ENCODE assay signal across 16 cellular contexts in the genomic region with DNA sequence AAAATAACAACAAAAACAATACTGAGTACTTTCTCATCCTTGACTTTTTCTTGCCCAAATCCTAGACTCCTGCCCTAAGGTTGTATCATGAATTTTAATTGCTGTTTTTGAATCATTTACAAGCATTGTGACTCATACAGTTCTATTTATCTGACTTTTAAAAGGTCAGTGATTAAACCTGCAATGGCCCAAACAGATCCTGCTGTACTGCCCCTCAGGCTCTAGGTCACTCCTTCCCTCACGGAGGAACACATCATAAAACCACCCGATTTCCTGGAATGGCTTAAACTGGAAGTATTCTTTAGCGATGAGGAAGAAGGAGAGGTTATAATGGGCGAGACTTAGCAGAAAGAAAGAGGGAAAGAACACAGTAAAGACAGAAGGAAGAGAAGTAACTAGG. TPM values are rescaled to one million over a fixed set of nuclear protein-coding genes. Genes with fewer than 3 reads are reported as not detected.
DNase-seq lines count a peak whose midpoint lies in the region; ATAC-seq, FAIRE-seq and TF ChIP-seq lines count a peak whose summit lies in the region.
"Had no signal": no experiment of that assay in that cellular context is flagged by ENCODE, and none has a peak within 500 bp of the region (broad histone marks: within the 10 kb centered on the region; RNA-seq: fewer than 3 reads in every experiment).

No MANE protein-coding gene starts in this region.

- TF ChIP-seq CTCF in A549 (IDR thresholded peaks at IDR 0.05) (no peak), breast epithelium (IDR thresholded peaks at IDR 0.05) (no peak), sigmoid colon (IDR thresholded peaks at IDR 0.05) (no peak), CD14-positive monocyte (IDR thresholded peaks at IDR 0.05) (no peak)

- no peaks in the 10 kb centered on the region for H3K9me3 Mint-ChIP-seq in CD14-positive monocyte

- no peaks in the 10 kb centered on the region for H3K9me3 ChIP-seq in A549
- no peaks in the 10 kb centered on the region for H3K9me3 ChIP-seq in breast epithelium
- H3K9me3 ChIP-seq in sigmoid colon: no peaks in the 10 kb centered on the region
- H3K9me3 ChIP-seq: neutrophil, uterus had no signal

- ATAC-seq in A549: peak in 1 of 2 experiments; percentile 62; a peak in 2 of 6 replicates
- no peak for ATAC-seq in HG03039 (IDR thresholded peaks at IDR 0.05; ENCODE audit: unreplicated experiment)

- DNase-seq in A549 (ENCODE audit: low read depth in 1 of 2, low spot score in 1 of 2) (peak in 1 of 2 experiments; percentile 53), HTR-8/SVneo (ENCODE audit: insufficient read length, low spot score) (peak; percentile 44), breast epithelium (ENCODE audit: low spot score in 2 of 2) (no peak), kidney tubule cell (ENCODE audit: low spot score) (peak; percentile 89), sigmoid colon (no peak), UCSD-AML1 (lab: John Stamatoyannopoulos, UW; ENCODE audit: unreplicated experiment) (no peak), CD14-positive monocyte (ENCODE audit: low spot score) (no peak)
- DNase-seq: DMS79 treated with DMSO at 0.1 percent for 48 hours; NCI-H187 treated with DMSO at 0.1 percent for 48 hours; NCI-H748 treated with DMSO at 0.1 percent for 48 hours; stimulated activated CD4-positive, alpha-beta T cell treated with anti-CD3 and anti-CD28 coated beads, Interleukin-15, amount 100 ng/mL, for 24 hours; stimulated activated CD8-positive, alpha-beta memory T cell treated with anti-CD3 and anti-CD28 coated beads, Interleukin-4, amount 100 ng/mL, for 48 hours; uterus had no signal

- peaks cover 22% of the 10 kb centered on the region for H3K4me1 ChIP-seq in A549
- H3K4me1 ChIP-seq in breast epithelium: no peaks in the 10 kb centered on the region
- peaks cover 0 to 13% (median 13%) of the 10 kb centered on the region in 4 donors for H3K4me1 ChIP-seq in sigmoid colon
- H3K4me1 ChIP-seq: uterus had no signal

- peak overlapping the region; percentile 54 to 63; a peak in 4 of 6 replicates for H3K27ac ChIP-seq in A549
- H3K27ac ChIP-seq in breast epithelium: peak overlapping the region; percentile 1 to 36
- H3K27ac ChIP-seq in sigmoid colon: no peak overlapping the region
- H3K27ac ChIP-seq: neutrophil, uterus had no signal

- CTCF ChIA-PET in A549 (lab: Yijun Ruan, JAX): interaction anchor here (1.0 kb wide), 1 partner anchor 245 kb away, joined by 3 read pairs; no protein-coding TSS in a partner anchor

- peaks cover 65 to 83% of the 10 kb centered on the region in 2 donors for H3K36me3 Mint-ChIP-seq in CD14-positive monocyte

- no peaks in the 10 kb centered on the region for H3K4me1 Mint-ChIP-seq in CD14-positive monocyte

- TF ChIP-seq POLR2A in A549 (IDR thresholded peaks at IDR 0.05; ENCODE audit: low read length) (no peak), breast epithelium (IDR thresholded peaks at IDR 0.05) (no peak), sigmoid colon (IDR thresholded peaks at IDR 0.05) (no peak)

- no peak for TF ChIP-seq RAD21 in A549 (conservative IDR thresholded peaks at IDR 0.05 in 1 of 2, IDR thresholded peaks at IDR 0.05 in 1 of 2)

- H3K4me2 ChIP-seq in A549: peak overlapping the region; percentile 44; the same call in 2 of the 3 replicates

- 24% methylated on average over 4 of the region's 4 CpGs for WGBS in A549 (ENCODE audit: missing lambda C conversion rate)
- WGBS in sigmoid colon, 2 donors: 14 to 46% methylated on average over 4 of the region's 4 CpGs

- intact Hi-C loops in breast epithelium (cut with DNase I; ENCODE audit: low total_unique reads) (no loop called here), sigmoid colon (cut with DNase I) (loop anchor here (10.0 kb wide), 1 partner anchor 60 kb away; no protein-coding TSS in a partner anchor), CD14-positive monocyte (cut with micrococcal nuclease) (no loop called here)

- no peaks in the 10 kb centered on the region for H3K27me3 Mint-ChIP-seq in CD14-positive monocyte (ENCODE audit: low read depth in 3 of 3)

- H3K4me3 ChIP-seq in A549 (no peak overlapping the region), breast epithelium (no peak overlapping the region), sigmoid colon (no peak overlapping the region)
- H3K4me3 ChIP-seq: lung, uterus had no signal

- no peak overlapping the region for H3K4me3 Mint-ChIP-seq in CD14-positive monocyte

- no peak for FAIRE-seq in A549 (lab: Jason Lieb, UNC)
- no peak for FAIRE-seq in HTR-8/SVneo (lab: Jason Lieb, UNC)

- POLR2A ChIA-PET in A549 (lab: Yijun Ruan, JAX): no interaction called here

- H3K36me3 ChIP-seq in breast epithelium: peaks cover 5% of the 10 kb centered on the region
- peaks cover 0 to 48% (median 14%) of the 10 kb centered on the region in 4 donors for H3K36me3 ChIP-seq in sigmoid colon
- H3K36me3 ChIP-seq: uterus had no signal

- H3K27ac Mint-ChIP-seq in CD14-positive monocyte: no peak overlapping the region

- H3K27me3 ChIP-seq in breast epithelium: no peaks in the 10 kb centered on the region
- H3K27me3 ChIP-seq in sigmoid colon: no peaks in the 10 kb centered on the region
- H3K27me3 ChIP-seq: neutrophil, uterus had no signal

- TF ChIP-seq EP300 in A549 (IDR thresholded peaks at IDR 0.05) (no peak), sigmoid colon (IDR thresholded peaks at IDR 0.05) (no peak)

TF ChIP-seq in A549, 52 proteins besides CTCF, POLR2A, EP300 and RAD21:
- no peak for TF ChIP-seq FOSL2 (IDR thresholded peaks at IDR 0.05)
- peak; percentile 46; the same call in 1 of the 2 replicates for TF ChIP-seq FOSL2 (CRISPR knock-in tag; IDR thresholded peaks at IDR 0.05)
- TF ChIP-seq BHLHE40 (IDR thresholded peaks at IDR 0.05; ENCODE audit: low read depth, low read length): no peak
- TF ChIP-seq HDAC2 (IDR thresholded peaks at IDR 0.05): no peak
- TF ChIP-seq TP53 (CRISPR knock-in tag; IDR thresholded peaks at IDR 0.05): no peak
- TF ChIP-seq FOXS1 (CRISPR knock-in tag; IDR thresholded peaks at IDR 0.05): no peak
- no peak for TF ChIP-seq CBX8 (IDR thresholded peaks at IDR 0.05)
- peak; percentile 29; the same call in 1 of the 2 replicates for TF ChIP-seq GATA3 (IDR thresholded peaks at IDR 0.05; ENCODE audit: borderline replicate concordance)
- TF ChIP-seq JUNB (IDR thresholded peaks at IDR 0.05): peak; percentile 20; the same call in 1 of the 2 replicates

RNA-seq across cellular contexts. Expression of gene ARFGAP3, which starts 12.3 kb away (rescaled TPM):
- polyA plus RNA-seq in A549 (2011; rRNA removed) (33.3 and 39.0 TPM in 2 replicates), A549 (2017; fragmentation: RNase III; extraction: RNeasy Plus Mini Kit Qiagen cat#74134 plus additional on column Dnase treatment) (15.8 to 20.3 TPM (median 19.1 TPM) in 3 replicates), sigmoid colon (10 to 100 TPM; 23.4 to 28.4 (median 27.1) TPM), CD14-positive monocyte (10 to 100 TPM; 34.8 to 38.7 TPM)
- 8.2 and 9.2 TPM in 2 replicates for polyA plus RNA-seq in A549 (2012; cell fraction: cytosol; rRNA removed)
- 8.4 and 12.5 TPM in 2 replicates for polyA plus RNA-seq in A549 (2012; cell fraction: nucleus; rRNA removed)
- polyA minus RNA-seq in A549 (2011; rRNA and poly(A)+ RNA removed): 20.5 and 22.8 TPM in 2 replicates
- total RNA-seq in breast epithelium (10 to 100 TPM; 51.2 to 90.7 (median 70.8) TPM), sigmoid colon (10 to 100 TPM; 35.7 to 45.3 (median 40.5) TPM)

Comparison
In these comparisons a context has a peak if more than half of its experiments do, and no peak if none do; other contexts are left out.
1. DNase-seq: peak in HTR-8/SVneo (single experiment) and kidney tubule cell (single experiment); none in breast epithelium (0 of 2), sigmoid colon (single experiment), UCSD-AML1 (single experiment) and CD14-positive monocyte (single experiment).
2. H3K27ac ChIP-seq: peak in A549 (2 of 2) and breast epithelium (2 of 2); none in sigmoid colon (0 of 4).